Comparison of ENCODE assay signal across 20 cellular contexts in the genomic region with DNA sequence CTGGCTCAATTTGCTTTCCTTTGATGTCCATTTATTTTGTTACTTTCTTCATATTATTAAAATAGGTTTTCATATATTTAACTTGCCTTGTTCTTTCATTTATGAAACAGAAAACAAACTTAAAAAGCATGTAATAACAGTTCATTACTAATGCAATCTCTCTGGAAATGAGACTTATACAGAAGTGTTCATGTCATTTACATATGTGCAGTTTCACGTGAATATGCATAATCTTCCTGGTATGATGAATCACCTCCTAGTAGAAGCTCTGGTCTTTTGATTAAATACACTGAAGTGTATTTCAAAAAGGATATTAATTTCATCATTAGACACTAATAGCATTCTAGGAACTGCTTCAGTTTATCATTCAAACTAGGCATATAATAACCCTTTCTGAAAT. TPM values are rescaled to one million over a fixed set of nuclear protein-coding genes. Genes with fewer than 3 reads are reported as not detected.
"Had no signal": no experiment of that assay in that cellular context is flagged by ENCODE, and none has a peak within 500 bp of the region (broad histone marks: within the 10 kb centered on the region; RNA-seq: fewer than 3 reads in every experiment).

No MANE protein-coding gene starts in this region.

- H3K36me3 Mint-ChIP-seq: activated naive CD8-positive, alpha-beta T cell treated with anti-CD3 and anti-CD28 coated beads for 36 hours; stimulated activated memory B cell treated with anti-CD40 and anti-IgM and Interleukin-4, amounts not matched to agents 10 μg/mL and 1 μg/mL and 100 μg/mL, for 72 hours had no signal

- H3K9me3 Mint-ChIP-seq: activated naive CD8-positive, alpha-beta T cell treated with anti-CD3 and anti-CD28 coated beads for 36 hours; activated T-helper 1 cell treated with anti-CD3 and anti-CD28 coated beads, Interleukin-12 subunit alpha, Interleukin-12 subunit beta, Interleukin-2, Interleukin-4 antibody, amounts not matched to agents 30 ng/mL and 10 ng/mL and 1 ng/mL, durations not matched to agents 14 hours and 24 hours and 36 hours; nephron; stimulated activated memory B cell treated with anti-CD40 and anti-IgM and Interleukin-4, amounts not matched to agents 10 μg/mL and 1 μg/mL and 100 μg/mL, for 72 hours; T-helper 1 cell treated with Interleukin-12 subunit alpha and Interleukin-12 subunit beta and Interleukin-4 antibody, amounts not matched to agents 30 μg/mL and 1 μg/mL, for 36 hours had no signal

- H3K4me3 ChIP-seq: colonic mucosa, gastrocnemius medialis, heart left ventricle, spleen, upper lobe of right lung had no signal

- H3K4me3 Mint-ChIP-seq: activated naive CD8-positive, alpha-beta T cell treated with anti-CD3 and anti-CD28 coated beads for 36 hours; activated T-helper 1 cell treated with anti-CD3 and anti-CD28 coated beads, Interleukin-12 subunit alpha, Interleukin-12 subunit beta, Interleukin-2, Interleukin-4 antibody, amounts not matched to agents 30 ng/mL and 10 ng/mL and 1 ng/mL, durations not matched to agents 14 hours and 24 hours and 36 hours; nephron; stimulated activated memory B cell treated with anti-CD40 and anti-IgM and Interleukin-4, amounts not matched to agents 10 μg/mL and 1 μg/mL and 100 μg/mL, for 72 hours; T-helper 1 cell treated with Interleukin-12 subunit alpha and Interleukin-12 subunit beta and Interleukin-4 antibody, amounts not matched to agents 30 μg/mL and 1 μg/mL, for 36 hours had no signal

- H3K36me3 ChIP-seq: colonic mucosa, gastrocnemius medialis, heart left ventricle, spleen, upper lobe of right lung had no signal

- H3K9me3 ChIP-seq: colonic mucosa, gastrocnemius medialis, heart left ventricle, spleen, upper lobe of right lung had no signal

- H3K4me1 ChIP-seq: colonic mucosa, gastrocnemius medialis had no signal

- H3K27ac ChIP-seq: colonic mucosa, gastrocnemius medialis, heart left ventricle, spleen, upper lobe of right lung had no signal

- DNase-seq: activated CD4-positive, alpha-beta T cell treated with anti-CD3 and anti-CD28 coated beads, Interleukin-2, amount 50 U/mL, for 48 hours; activated naive CD8-positive, alpha-beta T cell treated with anti-CD3 and anti-CD28 coated beads for 36 hours; activated T-cell treated with anti-CD3 and anti-CD28 coated beads for 4 hours; amniotic stem cell; colonic mucosa; erythroblast; gastrocnemius medialis; heart left ventricle; mesendoderm; occipital lobe; retina; spleen; stimulated activated CD4-positive, alpha-beta T cell treated with anti-CD3 and anti-CD28 coated beads, Interleukin-4, amount 100 ng/mL, for 4 hours; upper lobe of right lung had no signal

- H3K27ac Mint-ChIP-seq: activated naive CD8-positive, alpha-beta T cell treated with anti-CD3 and anti-CD28 coated beads for 36 hours; activated T-helper 1 cell treated with anti-CD3 and anti-CD28 coated beads, Interleukin-12 subunit alpha, Interleukin-12 subunit beta, Interleukin-2, Interleukin-4 antibody, amounts not matched to agents 30 ng/mL and 10 ng/mL and 1 ng/mL, durations not matched to agents 14 hours and 24 hours and 36 hours; nephron; stimulated activated memory B cell treated with anti-CD40 and anti-IgM and Interleukin-4, amounts not matched to agents 10 μg/mL and 1 μg/mL and 100 μg/mL, for 72 hours; T-helper 1 cell treated with Interleukin-12 subunit alpha and Interleukin-12 subunit beta and Interleukin-4 antibody, amounts not matched to agents 30 μg/mL and 1 μg/mL, for 36 hours had no signal

RNA-seq across cellular contexts. Expression of a gene that starts 4.3 kb away (rescaled TPM):
- total RNA-seq: activated naive CD8-positive, alpha-beta T cell treated with anti-CD3 and anti-CD28 coated beads for 36 hours; activated T-helper 1 cell treated with anti-CD3 and anti-CD28 coated beads, Interleukin-12 subunit alpha, Interleukin-12 subunit beta, Interleukin-2, Interleukin-4 antibody, amounts not matched to agents 30 ng/mL and 10 ng/mL and 1 ng/mL, durations not matched to agents 14 hours and 24 hours and 36 hours; cardiac septum; heart left ventricle; posterior vena cava; spleen; upper lobe of right lung had no signal
